ENCODE assay signal across 8 cellular contexts in the genomic region with DNA sequence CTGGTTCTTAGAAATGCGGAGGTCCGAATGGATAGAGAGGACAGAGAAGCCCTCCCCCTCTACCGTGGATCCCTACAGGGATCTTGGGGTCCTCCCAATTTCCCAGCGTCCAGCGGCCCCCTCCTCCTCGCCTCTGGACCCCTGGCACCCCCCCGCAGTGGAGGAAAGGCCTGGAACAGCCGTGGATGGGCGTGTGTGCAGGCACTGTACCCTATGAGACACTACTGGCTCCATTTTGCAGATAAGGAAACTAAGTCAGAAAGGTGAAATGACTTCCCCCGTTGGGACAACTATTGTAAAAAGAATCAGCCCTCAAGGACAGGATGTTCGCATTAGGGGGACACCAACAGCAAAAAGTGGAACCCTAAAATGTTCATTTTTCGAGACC. TPM values are rescaled to one million over a fixed set of nuclear protein-coding genes. Genes with fewer than 3 reads are reported as not detected.
DNase-seq lines count a peak whose midpoint lies in the region; ATAC-seq and TF ChIP-seq lines count a peak whose summit lies in the region.

No MANE protein-coding gene starts in this region.

- no peaks in the 10 kb centered on the region for H3K27me3 ChIP-seq in DOHH2 (ENCODE audit: control insufficient read depth, low read length)

- intact Hi-C loops in lower leg skin (cut with DNase I; ENCODE audit: low total_unique reads) = no loop called here

- H3K36me3 Mint-ChIP-seq in T-helper 17 cell (ENCODE audit: low read depth) = no peaks in the 10 kb centered on the region

- H3F3A ChIP-seq in DOHH2 (ENCODE audit: control insufficient read depth, insufficient read depth) = peaks cover 24% of the 10 kb centered on the region

- no peaks in the 10 kb centered on the region for H3K9me2 ChIP-seq in DOHH2 (replicated peaks; ENCODE audit: control insufficient read depth, low read length)

- H3K4me3 ChIP-seq in DOHH2 (ENCODE audit: low read length) = peak overlapping the region; percentile 65
- peak overlapping the region; percentile 60 for H3K4me3 ChIP-seq in fibroblast of pulmonary artery (replicated peaks; ENCODE audit: low read depth, low read length)
- peak overlapping the region; percentile 58 for H3K4me3 ChIP-seq in retinal pigment epithelial cell (ENCODE audit: low read length)
- no peak overlapping the region for H3K4me3 ChIP-seq in lower leg skin (ENCODE audit: low read depth, poor library complexity, severe bottlenecking)

- peaks cover 63% of the 10 kb centered on the region for H3K4me1 ChIP-seq in DOHH2 (ENCODE audit: control insufficient read depth, low read length)

- no peak for TF ChIP-seq POLR2A in lower leg skin (IDR thresholded peaks at IDR 0.05)

- no peak for TF ChIP-seq CTCF in DOHH2 (IDR thresholded peaks at IDR 0.05; ENCODE audit: low read depth, low read length, poor library complexity, severe bottlenecking)
- no peak for TF ChIP-seq CTCF in fibroblast of pulmonary artery (IDR thresholded peaks at IDR 0.05; ENCODE audit: low read length, missing control alignments)
- no peak for TF ChIP-seq CTCF in retinal pigment epithelial cell (conservative IDR thresholded peaks at IDR 0.05; ENCODE audit: low read depth, low read length)
- TF ChIP-seq CTCF in lower leg skin (IDR thresholded peaks at IDR 0.05) = no peak

- WGBS in lower leg skin, 2 donors = 19 to 24% methylated on average over 12 of the region's 12 CpGs

- H3K79me2 ChIP-seq in DOHH2 (ENCODE audit: control insufficient read depth, low read length) = peaks cover 38% of the 10 kb centered on the region

- H3K27me3 Mint-ChIP-seq in T-helper 17 cell = no peaks in the 10 kb centered on the region

- H3K4me1 Mint-ChIP-seq in T-helper 17 cell = peaks cover 28% of the 10 kb centered on the region

- H3K4me2 ChIP-seq in DOHH2 (ENCODE audit: low read length) = peak overlapping the region; percentile 68

- peaks cover 27% of the 10 kb centered on the region for H3K36me3 ChIP-seq in DOHH2 (ENCODE audit: control insufficient read depth, low read length)

- 0 out of 2 replicates have a peak, but pooled peaks cover under 1% of the 10 kb centered on the region for H4K20me1 ChIP-seq in DOHH2 (ENCODE audit: control insufficient read depth, insufficient read depth, low read depth, low read length)

- ATAC-seq in T-helper 17 cell (no peak), HG03457 (IDR thresholded peaks at IDR 0.05; ENCODE audit: unreplicated experiment) (no peak)

- no peak overlapping the region for H3K27ac ChIP-seq in DOHH2 (ENCODE audit: low read depth, low read length)

- peak overlapping the region; percentile 79 for H3K4me3 Mint-ChIP-seq in T-helper 17 cell

- DNase-seq in T-helper 17 cell (no peak), fibroblast of pulmonary artery (ENCODE audit: low read depth) (no peak), retinal pigment epithelial cell (ENCODE audit: low read depth) (no peak), cerebellar cortex (ENCODE audit: low spot score) (no peak), lower leg skin (ENCODE audit: low spot score in 2 of 2) (no peak)
- DNase-seq in stimulated activated CD4-positive, alpha-beta T cell treated with anti-CD3 and anti-CD28 coated beads, Interleukin-4, amount 100 ng/mL, for 1 hour = no peak

- H3K9me3 ChIP-seq in DOHH2 (ENCODE audit: control insufficient read depth, insufficient read depth, low read length) = no peaks in the 10 kb centered on the region
- no peaks in the 10 kb centered on the region for H3K9me3 ChIP-seq in T-helper 17 cell (ENCODE audit: control insufficient read depth, low read length, poor library complexity, severe bottlenecking)

- peak overlapping the region; percentile 57 for H3K27ac Mint-ChIP-seq in T-helper 17 cell

RNA-seq across cellular contexts. Expression of a gene that starts 0.9 kb away (rescaled TPM):
- total RNA-seq in T-helper 17 cell (10 to 100 TPM; 86.3 to 91.5 TPM), lower leg skin (100 to 1,000 TPM; 116 to 174 (median 150) TPM)
